Comparison of ENCODE assay signal across 31 cellular contexts in genomic region chr5:138271281-138271680, GRCh38. TPM values are rescaled to one million over a fixed set of nuclear protein-coding genes. Genes with fewer than 3 reads are reported as not detected.
"Had no signal": no experiment of that assay in that cellular context is flagged by ENCODE, and none has a peak within 500 bp of the region (broad histone marks: within the 10 kb centered on the region; RNA-seq: fewer than 3 reads in every experiment).

No MANE protein-coding gene starts in this region.

- H3K27ac ChIP-seq: body of pancreas, esophagus muscularis mucosa, foreskin keratinocyte, gastrocnemius medialis, heart left ventricle had no signal

- H3K4me1 ChIP-seq: foreskin keratinocyte had no signal

- H3K27me3 ChIP-seq: body of pancreas had no signal

- H3K9me3 ChIP-seq: body of pancreas, esophagus muscularis mucosa, gastrocnemius medialis, heart left ventricle had no signal

- H3K36me3 ChIP-seq: esophagus muscularis mucosa, gastrocnemius medialis, heart left ventricle had no signal

- H3K4me3 ChIP-seq: body of pancreas, esophagus muscularis mucosa, gastrocnemius medialis, heart left ventricle had no signal

- DNase-seq: activated CD4-positive, alpha-beta memory T cell treated with anti-CD3 and anti-CD28 coated beads for 36 hours; activated CD4-positive, alpha-beta T cell treated with anti-CD3 and anti-CD28 coated beads for 36 hours; activated CD4-positive, alpha-beta T cell treated with anti-CD3 and anti-CD28 coated beads, Interleukin-2, amount 10 ng/mL, durations not matched to agents 24 days and 14 days; activated CD4-positive, CD25-positive, alpha-beta regulatory T cell; activated CD4-positive, CD25-positive, alpha-beta regulatory T cell treated with anti-CD3 and anti-CD28 coated beads, Interleukin-2, amount 50 U/mL, for 72 hours; activated CD8-positive, alpha-beta memory T cell treated with anti-CD3 and anti-CD28 coated beads, Interleukin-2, amount 10 ng/mL, durations not matched to agents 7 days and 5 days; activated CD8-positive, alpha-beta memory T cell treated with anti-CD3 and anti-CD28 coated beads, Interleukin-2, amount 50 U/mL, for 48 hours; activated CD8-positive, alpha-beta T cell treated with anti-CD3 and anti-CD28 coated beads, Interleukin-2, amount 10 ng/mL, durations not matched to agents 7 days and 5 days; activated gamma-delta T cell; activated naive CD4-positive, alpha-beta T cell; activated naive CD4-positive, alpha-beta T cell treated with anti-CD3 and anti-CD28 coated beads, Interleukin-2, amount 50 U/mL, for 16 hours; activated T-cell treated with anti-CD3 and anti-CD28 coated beads for 4 hours; activated T-cell treated with anti-CD3 and anti-CD28 coated beads, Interleukin-2, amount 50 U/mL, for 24 hours; activated T-cell treated with anti-CD3 and anti-CD28 coated beads, Interleukin-2, amount 50 U/mL, for 72 hours; amniotic stem cell; aorta; body of pancreas; caudate nucleus; cortex of kidney; dermis blood vessel endothelial cell; effector CD4-positive, alpha-beta T cell; effector memory CD8-positive, alpha-beta T cell; erythroblast; foreskin keratinocyte; gastrocnemius medialis; glutamatergic neuron; heart left ventricle; T-helper 1 cell; T-helper 17 cell; T1000 had no signal

- ATAC-seq: activated CD4-positive, alpha-beta T cell treated with anti-CD3 and anti-CD28 coated beads for 36 hours; activated CD8-positive, alpha-beta memory T cell treated with anti-CD3 and anti-CD28 coated beads, Interleukin-2, amount 10 ng/mL, durations not matched to agents 7 days and 5 days; activated CD8-positive, alpha-beta T cell treated with anti-CD3 and anti-CD28 coated beads, Interleukin-2, amount 10 ng/mL, durations not matched to agents 7 days and 5 days; activated T-cell treated with anti-CD3 and anti-CD28 coated beads, Interleukin-2, amount 50 U/mL, for 72 hours; body of pancreas; effector memory CD8-positive, alpha-beta T cell; foreskin keratinocyte; gastrocnemius medialis; heart left ventricle; T-helper 17 cell had no signal

RNA-seq across cellular contexts. Expression of gene GFRA3, which starts 3.1 kb away (rescaled TPM):
- total RNA-seq: activated CD4-positive, alpha-beta T cell treated with anti-CD3 and anti-CD28 coated beads, Interleukin-2, amount 10 ng/mL, durations not matched to agents 24 days and 14 days; dermis blood vessel endothelial cell; foreskin keratinocyte; T-helper 17 cell had no signal
